ENCODE assay signal across 28 cellular contexts in the genomic region with DNA sequence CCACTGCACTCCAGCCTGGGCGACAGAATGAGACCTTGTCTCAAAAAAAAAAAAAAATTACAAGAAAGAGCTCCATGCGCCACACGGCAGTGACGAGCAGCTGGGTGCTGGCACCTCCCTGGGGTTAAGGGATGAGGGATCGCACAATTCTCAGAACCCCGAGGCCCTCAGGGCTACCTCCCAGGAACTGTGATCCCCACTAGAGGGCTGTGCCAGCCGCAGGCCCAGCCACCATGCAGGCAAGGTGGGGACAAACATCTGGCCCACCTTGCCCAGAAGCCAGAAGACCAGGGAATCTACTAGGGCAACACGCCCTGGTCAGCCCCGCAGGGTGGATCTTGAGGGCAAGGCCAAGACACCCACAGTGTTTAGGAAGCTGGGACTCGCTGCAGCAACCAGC. TPM values are rescaled to one million over a fixed set of nuclear protein-coding genes. Genes with fewer than 3 reads are reported as not detected.
"Had no signal": no experiment of that assay in that cellular context is flagged by ENCODE, and none has a peak within 500 bp of the region (broad histone marks: within the 10 kb centered on the region; RNA-seq: fewer than 3 reads in every experiment).

No MANE protein-coding gene starts in this region.

- H3K36me3 ChIP-seq: adrenal gland, breast epithelium had no signal

- H3K36me3 Mint-ChIP-seq: activated naive CD4-positive, alpha-beta T cell treated with anti-CD3 and anti-CD28 coated beads, Interleukin-2, amount 50 U/mL, for 72 hours had no signal

- ATAC-seq: activated CD4-positive, alpha-beta T cell treated with anti-CD3 and anti-CD28 coated beads for 36 hours; activated CD8-positive, alpha-beta T cell treated with anti-CD3 and anti-CD28 coated beads, Interleukin-2, amount 10 ng/mL, durations not matched to agents 7 days and 5 days; activated naive CD4-positive, alpha-beta T cell treated with anti-CD3 and anti-CD28 coated beads, Interleukin-2, amount 50 U/mL, for 72 hours; body of pancreas had no signal

- H3K27ac Mint-ChIP-seq: activated CD4-positive, alpha-beta T cell treated with anti-CD3 and anti-CD28 coated beads for 36 hours; activated CD4-positive, alpha-beta T cell treated with anti-CD3 and anti-CD28 coated beads, Interleukin-2, amount 10 ng/mL, durations not matched to agents 7 days and 5 days; activated CD8-positive, alpha-beta T cell treated with anti-CD3 and anti-CD28 coated beads, Interleukin-2, amount 10 ng/mL, durations not matched to agents 7 days and 5 days; activated naive CD4-positive, alpha-beta T cell treated with anti-CD3 and anti-CD28 coated beads for 36 hours; activated naive CD4-positive, alpha-beta T cell treated with anti-CD3 and anti-CD28 coated beads, Interleukin-2, amount 50 U/mL, for 72 hours; activated T-cell treated with anti-CD3 and anti-CD28 coated beads, Interleukin-2, amount 50 U/mL, for 24 hours had no signal

- H2AFZ ChIP-seq: PC-9 had no signal

- DNase-seq: activated CD4-positive, alpha-beta T cell treated with anti-CD3 and anti-CD28 coated beads for 36 hours; activated CD4-positive, alpha-beta T cell treated with anti-CD3 and anti-CD28 coated beads, Interleukin-2, amount 10 ng/mL, durations not matched to agents 7 days and 5 days; activated CD4-positive, alpha-beta T cell treated with anti-CD3 and anti-CD28 coated beads, Interleukin-2, amount 50 U/mL, for 48 hours; activated CD8-positive, alpha-beta T cell treated with anti-CD3 and anti-CD28 coated beads, Interleukin-2, amount 10 ng/mL, durations not matched to agents 7 days and 5 days; activated gamma-delta T cell treated with Interleukin-2 at 50 U/mL for 16 hours; activated naive CD4-positive, alpha-beta T cell treated with anti-CD3 and anti-CD28 coated beads for 36 hours; activated T-cell treated with anti-CD3 and anti-CD28 coated beads, Interleukin-2, amount 50 U/mL, for 24 hours; adrenal gland; body of pancreas; Karpas-422; KBM-7; NCI-H1105 treated with DMSO at 0.1 percent for 48 hours; NCI-H1436; NCI-H1694; NCI-H1930; NCI-H2081 treated with DMSO at 0.1 percent for 48 hours; NCI-H226; NCI-H524 treated with DMSO at 0.1 percent for 48 hours; PC-9; Right ventricle myocardium superior; T1000 had no signal

- H3K4me3 ChIP-seq: adrenal gland, body of pancreas, breast epithelium, PC-9 had no signal

- H3K27me3 ChIP-seq: adrenal gland, body of pancreas, breast epithelium had no signal

- H3K4me2 ChIP-seq: PC-9 had no signal

- H3K27me3 Mint-ChIP-seq: activated CD4-positive, alpha-beta T cell treated with anti-CD3 and anti-CD28 coated beads for 36 hours; activated T-cell treated with anti-CD3 and anti-CD28 coated beads, Interleukin-2, amount 50 U/mL, for 24 hours had no signal

- H3K27ac ChIP-seq: adrenal gland, body of pancreas, breast epithelium, PC-9 had no signal

- H3K9me3 ChIP-seq: adrenal gland, body of pancreas, breast epithelium had no signal

- H3K4me3 Mint-ChIP-seq: activated CD4-positive, alpha-beta T cell treated with anti-CD3 and anti-CD28 coated beads for 36 hours; activated CD4-positive, alpha-beta T cell treated with anti-CD3 and anti-CD28 coated beads, Interleukin-2, amount 10 ng/mL, durations not matched to agents 7 days and 5 days; activated CD8-positive, alpha-beta T cell treated with anti-CD3 and anti-CD28 coated beads, Interleukin-2, amount 10 ng/mL, durations not matched to agents 7 days and 5 days; activated naive CD4-positive, alpha-beta T cell treated with anti-CD3 and anti-CD28 coated beads for 36 hours; activated T-cell treated with anti-CD3 and anti-CD28 coated beads, Interleukin-2, amount 50 U/mL, for 24 hours had no signal

- H3K4me1 Mint-ChIP-seq: activated CD4-positive, alpha-beta T cell treated with anti-CD3 and anti-CD28 coated beads for 36 hours had no signal

- H3K9me3 Mint-ChIP-seq: activated CD4-positive, alpha-beta T cell treated with anti-CD3 and anti-CD28 coated beads, Interleukin-2, amount 10 ng/mL, durations not matched to agents 7 days and 5 days; activated naive CD4-positive, alpha-beta T cell treated with anti-CD3 and anti-CD28 coated beads for 36 hours; activated naive CD4-positive, alpha-beta T cell treated with anti-CD3 and anti-CD28 coated beads, Interleukin-2, amount 50 U/mL, for 72 hours; activated T-cell treated with anti-CD3 and anti-CD28 coated beads, Interleukin-2, amount 50 U/mL, for 24 hours had no signal

- H3K4me1 ChIP-seq: adrenal gland, body of pancreas, breast epithelium had no signal

RNA-seq across cellular contexts. Expression of a gene that starts 6.6 kb away (rescaled TPM):
- total RNA-seq: activated CD4-positive, alpha-beta T cell treated with anti-CD3 and anti-CD28 coated beads, Interleukin-2, amount 10 ng/mL, durations not matched to agents 7 days and 5 days; adrenal gland; astrocyte; body of pancreas; breast epithelium; cardiac septum; MCF 10A; NCI-H460; PC-9; Right ventricle myocardium superior; T-helper 1 cell treated with Interleukin-12 subunit alpha and Interleukin-12 subunit beta and Interleukin-4 antibody, amounts not matched to agents 30 ng/mL and 1 ng/mL, for 36 hours had no signal
